ENCODE assay signal across 9 cellular contexts in the genomic region with DNA sequence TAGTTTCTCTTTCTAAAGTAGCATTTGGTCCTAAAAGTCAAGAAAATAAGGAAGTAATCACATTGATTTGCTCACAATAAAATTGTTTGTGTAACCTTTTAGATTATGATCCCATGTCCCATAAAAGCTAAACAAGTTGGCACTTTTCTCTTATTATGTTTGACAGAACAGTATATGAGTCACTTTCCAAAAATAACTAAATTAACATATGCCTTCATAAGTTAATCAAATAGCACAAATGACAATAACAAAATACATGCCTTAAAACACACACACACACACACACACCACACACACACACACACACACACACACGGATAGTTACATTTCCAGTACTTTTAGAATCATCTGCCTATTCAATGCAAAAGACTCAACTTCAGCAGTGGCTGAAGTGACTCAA. TPM values are rescaled to one million over a fixed set of nuclear protein-coding genes. Genes with fewer than 3 reads are reported as not detected.
A peak's percentile ranks its signal among the peaks of the same experiment; 100 is the strongest.
DNase-seq lines count a peak whose midpoint lies in the region; ATAC-seq and TF ChIP-seq lines count a peak whose summit lies in the region.
"Had no signal": no experiment of that assay in that cellular context is flagged by ENCODE, and none has a peak within 500 bp of the region (broad histone marks: within the 10 kb centered on the region; RNA-seq: fewer than 3 reads in every experiment).

No MANE protein-coding gene starts in this region.

- no peaks in the 10 kb centered on the region for H3K9me2 ChIP-seq in GM23338 (ENCODE audit: insufficient read depth)

- peaks cover 33% of the 10 kb centered on the region for H3K36me3 Mint-ChIP-seq in GM23338 (ENCODE audit: low read depth)
- peaks cover 22% of the 10 kb centered on the region for H3K36me3 Mint-ChIP-seq in activated naive CD8-positive, alpha-beta T cell treated with anti-CD3 and anti-CD28 coated beads, Interleukin-2, amount 10 ng/mL, durations not matched to agents 7 days and 5 days

- TF ChIP-seq RAD21 in liver (IDR thresholded peaks at IDR 0.05), result no peak

- peak overlapping the region; percentile 8 to 69 for H3K9ac ChIP-seq in liver (ENCODE audit: low read depth in 1 of 2, low read length in 2 of 2)

- 0 out of 2 replicates have a peak overlapping the region, but pooled peaks have one; percentile 93 for H3K4me3 ChIP-seq in GM23338
- peak overlapping the region in 2 of 3 donors; percentile 36 to 49 for H3K4me3 ChIP-seq in liver (ENCODE audit: low read depth in 1 of 3, low read length in 3 of 3)

- WGBS in liver, result 2% methylated on average over 1 of the region's 1 CpG

- ATAC-seq in GM23338 (no peak), HG03196 (IDR thresholded peaks at IDR 0.05; ENCODE audit: unreplicated experiment) (no peak)
- no peak for ATAC-seq in activated naive CD8-positive, alpha-beta T cell treated with anti-CD3 and anti-CD28 coated beads, Interleukin-2, amount 10 ng/mL, durations not matched to agents 7 days and 5 days (ENCODE audit: low read depth)

- POLR2A ChIA-PET in activated naive CD8-positive, alpha-beta T cell treated with anti-CD3 and anti-CD28 coated beads, Interleukin-2, amount 10 ng/mL, durations not matched to agents 7 days and 5 days (lab: Charles Lee), result interaction anchor here (0.7 to 1.0 kb wide), 2 partner anchors 9 to 199 kb away, joined by 3 read pairs; a partner anchor contains a TSS

- DNase-seq in GM23338 (ENCODE audit: low spot score) (no peak), NCI-H1694 treated with DMSO at 0.1 percent for 48 hours (lab: John Stamatoyannopoulos, UW) (no peak), SW 1271 (lab: John Stamatoyannopoulos, UW) (no peak)
- no peak for DNase-seq in activated naive CD8-positive, alpha-beta T cell treated with anti-CD3 and anti-CD28 coated beads, Interleukin-2, amount 10 ng/mL, durations not matched to agents 7 days and 5 days
- no peak for DNase-seq in activated effector memory CD4-positive, alpha-beta T cell treated with anti-CD3 and anti-CD28 coated beads, Interleukin-2, amount 50 U/mL, for 16 hours
- DNase-seq: anterior cingulate cortex had no signal

- no peak overlapping the region for H2AFZ ChIP-seq in GM23338

- TF ChIP-seq CTCF in 22Rv1 (IDR thresholded peaks at IDR 0.05) (no peak), GM23338 (conservative IDR thresholded peaks at IDR 0.05; ENCODE audit: low read depth in 2 of 2) (no peak), liver (IDR thresholded peaks at IDR 0.05; ENCODE audit: low read depth, low read length, missing input control) (no peak)

- H3K27me3 ChIP-seq in GM23338 (ENCODE audit: insufficient read depth) (no peaks in the 10 kb centered on the region), liver (ENCODE audit: control insufficient read depth in 4 of 4, insufficient read depth in 4 of 4, low read length in 3 of 4) (no peaks in the 10 kb centered on the region)

- peaks cover 30% of the 10 kb centered on the region for H4K20me1 ChIP-seq in GM23338 (replicated peaks; ENCODE audit: insufficient read depth)

- H3K9me3 ChIP-seq in liver (ENCODE audit: control insufficient read depth in 4 of 4, low read length in 3 of 4), result no peaks in the 10 kb centered on the region

- peaks cover 2% of the 10 kb centered on the region for H3K27me3 Mint-ChIP-seq in GM23338 (ENCODE audit: insufficient read depth, low read depth, poor library complexity)
- H3K27me3 Mint-ChIP-seq in activated naive CD8-positive, alpha-beta T cell treated with anti-CD3 and anti-CD28 coated beads, Interleukin-2, amount 10 ng/mL, durations not matched to agents 7 days and 5 days, result no peaks in the 10 kb centered on the region

- peak overlapping the region; percentile 41; the same call in 1 of the 2 replicates for H3K27ac Mint-ChIP-seq in GM23338
- peak overlapping the region; percentile 36 for H3K27ac Mint-ChIP-seq in activated naive CD8-positive, alpha-beta T cell treated with anti-CD3 and anti-CD28 coated beads, Interleukin-2, amount 10 ng/mL, durations not matched to agents 7 days and 5 days

- H3K36me3 ChIP-seq in GM23338 (ENCODE audit: insufficient read depth) (peaks cover 13% of the 10 kb centered on the region; the same call in 1 of the 2 replicates), liver (ENCODE audit: control insufficient read depth in 4 of 4, insufficient read depth in 3 of 4, low read depth in 1 of 4, low read length in 3 of 4) (peaks cover 0 to 3% (median 0%) of the 10 kb centered on the region in 4 donors)

- H3K79me2 ChIP-seq in GM23338 (replicated peaks; ENCODE audit: insufficient read depth), result peaks cover 77% of the 10 kb centered on the region

- no peaks in the 10 kb centered on the region for H3K9me3 Mint-ChIP-seq in GM23338
- H3K9me3 Mint-ChIP-seq in activated naive CD8-positive, alpha-beta T cell treated with anti-CD3 and anti-CD28 coated beads, Interleukin-2, amount 10 ng/mL, durations not matched to agents 7 days and 5 days, result no peaks in the 10 kb centered on the region

- peaks cover 39% of the 10 kb centered on the region for H3K4me1 Mint-ChIP-seq in GM23338
- H3K4me1 Mint-ChIP-seq in activated naive CD8-positive, alpha-beta T cell treated with anti-CD3 and anti-CD28 coated beads, Interleukin-2, amount 10 ng/mL, durations not matched to agents 7 days and 5 days, result peaks cover 33% of the 10 kb centered on the region

- H3K27ac ChIP-seq in 22Rv1 (peak overlapping the region; percentile 35), GM23338 (ENCODE audit: low read depth) (no peak overlapping the region), liver (ENCODE audit: low read depth in 1 of 2, low read length in 2 of 2) (peak overlapping the region; percentile 23 to 41)

- H3F3A ChIP-seq in GM23338 (replicated peaks; ENCODE audit: low read depth), result no peaks in the 10 kb centered on the region

- peak overlapping the region; percentile 99; the same call in 1 of the 2 replicates for H3K4me2 ChIP-seq in GM23338

- H3K4me1 ChIP-seq in GM23338 (ENCODE audit: insufficient read depth) (peaks cover 26% of the 10 kb centered on the region), liver (ENCODE audit: control insufficient read depth in 4 of 4, insufficient read depth in 4 of 4, low read length in 3 of 4) (peaks cover 19 to 76% (median 62%) of the 10 kb centered on the region in 4 donors)

- peak overlapping the region; percentile 96 for H3K4me3 Mint-ChIP-seq in GM23338
- peak overlapping the region; percentile 94 for H3K4me3 Mint-ChIP-seq in activated naive CD8-positive, alpha-beta T cell treated with anti-CD3 and anti-CD28 coated beads, Interleukin-2, amount 10 ng/mL, durations not matched to agents 7 days and 5 days

TF ChIP-seq in GM23338, 12 proteins besides CTCF, POLR2A, EP300 and RAD21 (continues in another document):
- TF ChIP-seq JUNB (IDR thresholded peaks at IDR 0.05; ENCODE audit: unreplicated experiment) (no peak), NANOG (IDR thresholded peaks at IDR 0.05; ENCODE audit: borderline replicate concordance) (no peak), ZNF331 (CRISPR knock-in tag; IDR thresholded peaks at IDR 0.05; ENCODE audit: low read depth) (no peak)

TF ChIP-seq in liver, 16 proteins besides CTCF, POLR2A, EP300 and RAD21:
- no peak for TF ChIP-seq TAF1 (conservative IDR thresholded peaks at IDR 0.05)
- TF ChIP-seq YY1 (IDR thresholded peaks at IDR 0.05), result no peak
- TF ChIP-seq HNF4G (IDR thresholded peaks at IDR 0.05), result no peak
- TF ChIP-seq, protein P1, sequence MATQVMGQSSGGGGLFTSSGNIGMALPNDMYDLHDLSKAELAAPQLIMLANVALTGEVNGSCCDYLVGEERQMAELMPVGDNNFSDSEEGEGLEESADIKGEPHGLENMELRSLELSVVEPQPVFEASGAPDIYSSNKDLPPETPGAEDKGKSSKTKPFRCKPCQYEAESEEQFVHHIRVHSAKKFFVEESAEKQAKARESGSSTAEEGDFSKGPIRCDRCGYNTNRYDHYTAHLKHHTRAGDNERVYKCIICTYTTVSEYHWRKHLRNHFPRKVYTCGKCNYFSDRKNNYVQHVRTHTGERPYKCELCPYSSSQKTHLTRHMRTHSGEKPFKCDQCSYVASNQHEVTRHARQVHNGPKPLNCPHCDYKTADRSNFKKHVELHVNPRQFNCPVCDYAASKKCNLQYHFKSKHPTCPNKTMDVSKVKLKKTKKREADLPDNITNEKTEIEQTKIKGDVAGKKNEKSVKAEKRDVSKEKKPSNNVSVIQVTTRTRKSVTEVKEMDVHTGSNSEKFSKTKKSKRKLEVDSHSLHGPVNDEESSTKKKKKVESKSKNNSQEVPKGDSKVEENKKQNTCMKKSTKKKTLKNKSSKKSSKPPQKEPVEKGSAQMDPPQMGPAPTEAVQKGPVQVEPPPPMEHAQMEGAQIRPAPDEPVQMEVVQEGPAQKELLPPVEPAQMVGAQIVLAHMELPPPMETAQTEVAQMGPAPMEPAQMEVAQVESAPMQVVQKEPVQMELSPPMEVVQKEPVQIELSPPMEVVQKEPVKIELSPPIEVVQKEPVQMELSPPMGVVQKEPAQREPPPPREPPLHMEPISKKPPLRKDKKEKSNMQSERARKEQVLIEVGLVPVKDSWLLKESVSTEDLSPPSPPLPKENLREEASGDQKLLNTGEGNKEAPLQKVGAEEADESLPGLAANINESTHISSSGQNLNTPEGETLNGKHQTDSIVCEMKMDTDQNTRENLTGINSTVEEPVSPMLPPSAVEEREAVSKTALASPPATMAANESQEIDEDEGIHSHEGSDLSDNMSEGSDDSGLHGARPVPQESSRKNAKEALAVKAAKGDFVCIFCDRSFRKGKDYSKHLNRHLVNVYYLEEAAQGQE (IDR thresholded peaks at IDR 0.05), result no peak
- TF ChIP-seq FOXA1 (IDR thresholded peaks at IDR 0.05), result no peak
- TF ChIP-seq JUND (IDR thresholded peaks at IDR 0.05), result no peak
- TF ChIP-seq GABPA (IDR thresholded peaks at IDR 0.05 in 1 of 2, conservative IDR thresholded peaks at IDR 0.05 in 1 of 2), result no peak
- no peak for TF ChIP-seq RXRA (IDR thresholded peaks at IDR 0.05)
- no peak for TF ChIP-seq SP1 (IDR thresholded peaks at IDR 0.05)
- no peak for TF ChIP-seq FOXA2 (IDR thresholded peaks at IDR 0.05)
- TF ChIP-seq, protein P2, sequence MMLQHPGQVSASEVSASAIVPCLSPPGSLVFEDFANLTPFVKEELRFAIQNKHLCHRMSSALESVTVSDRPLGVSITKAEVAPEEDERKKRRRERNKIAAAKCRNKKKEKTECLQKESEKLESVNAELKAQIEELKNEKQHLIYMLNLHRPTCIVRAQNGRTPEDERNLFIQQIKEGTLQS (IDR thresholded peaks at IDR 0.05), result no peak
- TF ChIP-seq, protein P3, sequence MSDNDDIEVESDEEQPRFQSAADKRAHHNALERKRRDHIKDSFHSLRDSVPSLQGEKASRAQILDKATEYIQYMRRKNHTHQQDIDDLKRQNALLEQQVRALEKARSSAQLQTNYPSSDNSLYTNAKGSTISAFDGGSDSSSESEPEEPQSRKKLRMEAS (IDR thresholded peaks at IDR 0.05), result no peak
- no peak for TF ChIP-seq HNF4A (conservative IDR thresholded peaks at IDR 0.05)
- no peak for TF ChIP-seq NR2F2 (IDR thresholded peaks at IDR 0.05)
TF ChIP-seq in liver: peak in this region for 0.

RNA-seq across cellular contexts. Expression of a gene that starts 2.8 kb away (rescaled TPM):
- total RNA-seq in GM23338 (2014; rRNA removed; shearing (Covaris generic)), result 45.8 and 47.1 TPM in 2 replicates
- polyA plus RNA-seq in GM23338 (2016; fragmentation: Nextera tagmentation; extraction: Ambion mirVana) (11.8 and 13.0 TPM in 2 replicates), liver (1 to 10 TPM; 6.6 to 7.7 TPM)
- total RNA-seq in activated naive CD8-positive, alpha-beta T cell treated with anti-CD3 and anti-CD28 coated beads, Interleukin-2, amount 10 ng/mL, durations not matched to agents 7 days and 5 days, result 10 to 100 TPM; 54.6 to 58.5 TPM
- total RNA-seq in liver, result 10 to 100 TPM; 44.2 to 64.0 TPM
